ENCODE assay signal across 8 cellular contexts in the genomic region with DNA sequence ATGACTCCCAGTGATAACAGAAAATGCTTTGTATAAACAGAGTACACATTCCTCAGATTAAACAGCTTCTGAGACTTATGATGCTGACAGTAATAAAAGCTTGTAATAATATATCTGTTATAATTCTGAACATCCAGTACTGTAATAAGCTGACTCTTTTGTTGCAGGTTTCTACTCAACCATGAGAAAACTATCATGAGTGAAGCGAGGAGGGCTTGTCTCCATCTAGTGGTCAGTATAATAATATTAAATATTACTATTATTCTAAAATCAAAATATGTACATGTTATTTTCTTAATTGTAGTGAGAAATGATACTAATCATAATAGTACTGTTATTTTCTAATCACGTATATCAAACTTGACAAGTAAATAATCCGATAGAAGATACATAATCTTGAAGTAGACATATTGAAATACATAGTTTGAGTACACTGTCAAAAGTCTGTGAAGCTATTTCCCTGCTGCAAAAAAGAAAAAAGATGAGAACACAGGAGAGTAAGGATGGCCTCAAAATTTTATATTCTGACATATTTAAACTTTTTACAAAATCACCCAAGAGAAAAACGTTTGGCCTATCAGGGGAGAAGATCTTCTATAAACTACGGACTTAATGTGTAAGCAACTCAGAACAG.
DNase-seq lines count a peak whose midpoint lies in the region; ATAC-seq, FAIRE-seq and TF ChIP-seq lines count a peak whose summit lies in the region.

No MANE protein-coding gene starts in this region.

- H3K4me3 Mint-ChIP-seq in Calu3 (ENCODE audit: low read depth, unreplicated experiment) = no peak overlapping the region

- ATAC-seq in HG03565 (IDR thresholded peaks at IDR 0.05; ENCODE audit: unreplicated experiment) = no peak

- H3K27ac ChIP-seq in ascending aorta = no peak overlapping the region

- no TSS peak for BruUV-seq in Calu3 (replicated peaks; lab: Mats Ljungman, UMichigan)

- no peak overlapping the region for H3K4me3 ChIP-seq in ascending aorta

- H3K27me3 Mint-ChIP-seq in Calu3 (ENCODE audit: unreplicated experiment) = no peaks in the 10 kb centered on the region

- H3K27ac Mint-ChIP-seq in Calu3 (ENCODE audit: unreplicated experiment) = no peak overlapping the region

- in situ Hi-C loops in KBM-7 (cut with MboI; ENCODE audit: low pct_unique_long_range_greater_than_20kb, low sequenced_read_pairs) = no loop called here

- peaks cover 0 to 2% of the 10 kb centered on the region in 2 donors for H3K4me1 ChIP-seq in ascending aorta

- no peaks in the 10 kb centered on the region for H3K27me3 ChIP-seq in ascending aorta

- no peaks in the 10 kb centered on the region for H3K36me3 Mint-ChIP-seq in Calu3 (ENCODE audit: insufficient read depth, unreplicated experiment)

- DNase-seq in Calu3 (no peak), KBM-7 (peak; percentile 3), ascending aorta (ENCODE audit: low spot score in 2 of 2) (no peak), left kidney (ENCODE audit: low read depth, low spot score) (peak; percentile 31), ureter (ENCODE audit: low spot score) (no peak), urothelium cell line (ENCODE audit: low spot score) (no peak)
- DNase-seq in activated effector memory CD4-positive, alpha-beta T cell treated with anti-CD3 and anti-CD28 coated beads, Interleukin-2, amount 50 U/mL, for 16 hours = no peak

- no peaks in the 10 kb centered on the region for H3K36me3 ChIP-seq in ascending aorta

- FAIRE-seq in urothelium cell line (lab: Jason Lieb, UNC) = no peak

- no peaks in the 10 kb centered on the region for H3K9me3 Mint-ChIP-seq in Calu3 (ENCODE audit: low read depth, unreplicated experiment)

- CTCF ChIA-PET in Calu3 (lab: Charles Lee) = interaction anchor here (0.6 to 2.4 kb wide), 8 partner anchors 11 to 717 kb away, joined by 3 to 27 read pairs (median 4); a partner anchor contains a TSS

- H3K9me3 ChIP-seq in ascending aorta = no peaks in the 10 kb centered on the region

- TF ChIP-seq CTCF in Calu3 (IDR thresholded peaks at IDR 0.05; ENCODE audit: unreplicated experiment) (peak; percentile 35), ascending aorta (IDR thresholded peaks at IDR 0.05) (peak; percentile 37 to 66 (median 63))

- intact Hi-C loops in Calu3 (cut with micrococcal nuclease; ENCODE audit: unreplicated experiment) (loop anchor here (1.0 to 10.0 kb wide), 3 partner anchors 57 to 292 kb away; a partner anchor contains a TSS), ascending aorta (cut with DNase I) (loop anchor here (2.0 to 5.0 kb wide), 2 partner anchors 101 to 293 kb away; no protein-coding TSS in a partner anchor)

- H3K4me1 Mint-ChIP-seq in Calu3 (ENCODE audit: low read depth, unreplicated experiment) = peaks cover 8% of the 10 kb centered on the region

Comparison
In these comparisons a context has a peak if more than half of its experiments do, and no peak if none do; other contexts are left out.
1. DNase-seq: peak in KBM-7 (single experiment) and left kidney (single experiment); none in Calu3 (single experiment), ascending aorta (0 of 2), activated effector memory CD4-positive, alpha-beta T cell treated with anti-CD3 and anti-CD28 coated beads, Interleukin-2, amount 50 U/mL, for 16 hours (single experiment), ureter (single experiment) and urothelium cell line (single experiment).